ENCODE assay signal across 28 cellular contexts in the genomic region with DNA sequence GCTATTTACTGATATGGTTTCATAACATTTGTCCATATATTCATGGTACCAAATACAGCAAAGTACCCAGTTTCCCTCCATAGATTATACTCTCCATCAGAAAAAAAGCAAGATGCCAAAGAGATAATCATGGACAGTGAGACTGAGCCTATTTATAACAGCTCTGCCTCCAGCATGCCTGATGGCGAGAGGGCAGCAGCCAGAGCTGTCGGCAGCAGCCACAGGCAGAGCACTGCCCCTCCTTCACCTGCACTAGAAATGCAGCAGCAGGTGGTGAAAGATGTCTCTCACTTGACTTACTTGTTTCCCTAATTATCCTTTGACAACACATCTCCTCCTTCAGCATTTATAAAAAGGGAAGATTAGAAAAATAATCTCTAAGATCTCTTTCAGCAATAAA. TPM values are rescaled to one million over a fixed set of nuclear protein-coding genes. Genes with fewer than 3 reads are reported as not detected.
DNase-seq lines count a peak whose midpoint lies in the region; ATAC-seq and TF ChIP-seq lines count a peak whose summit lies in the region.
"Had no signal": no experiment of that assay in that cellular context is flagged by ENCODE, and none has a peak within 500 bp of the region (broad histone marks: within the 10 kb centered on the region; RNA-seq: fewer than 3 reads in every experiment).

No MANE protein-coding gene starts in this region.

- intact Hi-C loops in left ventricle myocardium inferior (cut with micrococcal nuclease): no loop called here

- H3K36me3 ChIP-seq in left ventricle myocardium inferior (peaks cover 42% of the 10 kb centered on the region), parathyroid adenoma (ENCODE audit: control insufficient read depth, insufficient read depth, low read length) (no peaks in the 10 kb centered on the region)
- H3K36me3 ChIP-seq: Peyer's patch had no signal

- no peak overlapping the region for H3K4me3 ChIP-seq in left ventricle myocardium inferior
- H3K4me3 ChIP-seq in parathyroid adenoma (ENCODE audit: low read depth, low read length): no peak overlapping the region
- H3K4me3 ChIP-seq: GM12878, GM23248, K562, Peyer's patch, SJCRH30 had no signal

- TF ChIP-seq CTCF in left ventricle myocardium inferior (IDR thresholded peaks at IDR 0.05; ENCODE audit: borderline replicate concordance) (no peak), parathyroid adenoma (IDR thresholded peaks at IDR 0.05) (no peak)

- H3K27ac ChIP-seq in left ventricle myocardium inferior (replicated peaks) (peak overlapping the region; percentile 6), parathyroid adenoma (no peak overlapping the region)
- H3K27ac ChIP-seq: 22Rv1, C4-2B, GM23248, Peyer's patch, SJCRH30 had no signal

- H3K9me3 ChIP-seq in left ventricle myocardium inferior (replicated peaks): no peaks in the 10 kb centered on the region
- no peaks in the 10 kb centered on the region for H3K9me3 ChIP-seq in parathyroid adenoma (ENCODE audit: control insufficient read depth, low read length)
- H3K9me3 ChIP-seq: Caco-2, Peyer's patch, SJCRH30 had no signal

- H3K4me1 ChIP-seq in left ventricle myocardium inferior (peaks cover 4% of the 10 kb centered on the region), parathyroid adenoma (no peaks in the 10 kb centered on the region)
- H3K4me1 ChIP-seq: Caco-2, Peyer's patch, SJCRH30 had no signal

- DNase-seq in NCI-H1105 treated with DMSO at 0.1 percent for 48 hours (lab: John Stamatoyannopoulos, UW) (peak; percentile 21), NCI-H1105 (lab: John Stamatoyannopoulos, UW) (no peak), NCI-H2171 treated with DMSO at 0.1 percent for 48 hours (lab: John Stamatoyannopoulos, UW) (peak; percentile 79), left ventricle myocardium inferior (no peak), NCI-H1436 (lab: John Stamatoyannopoulos, UW) (no peak)
- DNase-seq: Caco-2; CD8-positive, alpha-beta T cell; DMS79; EL; GDM1; GM23248; H9; Kasumi-1; NCI-H1092 treated with DMSO at 0.1 percent for 48 hours; NCI-H1694; NCI-H2029 treated with DMSO at 0.1 percent for 48 hours; NCI-H526 treated with DMSO at 0.1 percent for 48 hours; OCI-M1; Peyer's patch; SJCRH30 had no signal

- H3K4me2 ChIP-seq in parathyroid adenoma (ENCODE audit: low read length): peak overlapping the region; percentile 45

- H3K9ac ChIP-seq in parathyroid adenoma: no peak overlapping the region
- H3K9ac ChIP-seq: GM23248 had no signal

- no peaks in the 10 kb centered on the region for H3K27me3 ChIP-seq in left ventricle myocardium inferior (ENCODE audit: low read depth)
- no peaks in the 10 kb centered on the region for H3K27me3 ChIP-seq in parathyroid adenoma (ENCODE audit: control insufficient read depth, insufficient read depth, low read length)
- H3K27me3 ChIP-seq: Peyer's patch had no signal

- ATAC-seq in HG03342 (IDR thresholded peaks at IDR 0.05; ENCODE audit: unreplicated experiment): no peak
- no peak for ATAC-seq in HG02981 (IDR thresholded peaks at IDR 0.05; ENCODE audit: unreplicated experiment)
- ATAC-seq: CD8-positive, alpha-beta T cell; GM12878; K562; SK-N-SH treated with all-trans-retinoic acid at 6 μM for 48 hours had no signal

- no peaks in the 10 kb centered on the region for H3K79me2 ChIP-seq in parathyroid adenoma

- no peak overlapping the region for H2AFZ ChIP-seq in parathyroid adenoma
- H2AFZ ChIP-seq: GM23248 had no signal

RNA-seq across cellular contexts. Expression of a gene that starts 32.4 kb away (rescaled TPM):
- total RNA-seq in left ventricle myocardium inferior: 78.2 TPM

RNA-seq across cellular contexts. Expression of a gene that starts 46.7 kb away (rescaled TPM):
- 18.4 TPM for total RNA-seq in left ventricle myocardium inferior

RNA-seq across cellular contexts. Expression of a gene that starts 47.0 kb away (rescaled TPM):
- total RNA-seq in left ventricle myocardium inferior: 21.4 TPM

Comparison
In these comparisons a context has a peak if more than half of its experiments do, and no peak if none do; other contexts are left out.
1. DNase-seq: peak in NCI-H1105 treated with DMSO at 0.1 percent for 48 hours (single experiment) and NCI-H2171 treated with DMSO at 0.1 percent for 48 hours (single experiment); none in NCI-H1105 (single experiment), left ventricle myocardium inferior (single experiment) and NCI-H1436 (single experiment).